Comparison of ENCODE assay signal across 1 cellular context in the genomic region with DNA sequence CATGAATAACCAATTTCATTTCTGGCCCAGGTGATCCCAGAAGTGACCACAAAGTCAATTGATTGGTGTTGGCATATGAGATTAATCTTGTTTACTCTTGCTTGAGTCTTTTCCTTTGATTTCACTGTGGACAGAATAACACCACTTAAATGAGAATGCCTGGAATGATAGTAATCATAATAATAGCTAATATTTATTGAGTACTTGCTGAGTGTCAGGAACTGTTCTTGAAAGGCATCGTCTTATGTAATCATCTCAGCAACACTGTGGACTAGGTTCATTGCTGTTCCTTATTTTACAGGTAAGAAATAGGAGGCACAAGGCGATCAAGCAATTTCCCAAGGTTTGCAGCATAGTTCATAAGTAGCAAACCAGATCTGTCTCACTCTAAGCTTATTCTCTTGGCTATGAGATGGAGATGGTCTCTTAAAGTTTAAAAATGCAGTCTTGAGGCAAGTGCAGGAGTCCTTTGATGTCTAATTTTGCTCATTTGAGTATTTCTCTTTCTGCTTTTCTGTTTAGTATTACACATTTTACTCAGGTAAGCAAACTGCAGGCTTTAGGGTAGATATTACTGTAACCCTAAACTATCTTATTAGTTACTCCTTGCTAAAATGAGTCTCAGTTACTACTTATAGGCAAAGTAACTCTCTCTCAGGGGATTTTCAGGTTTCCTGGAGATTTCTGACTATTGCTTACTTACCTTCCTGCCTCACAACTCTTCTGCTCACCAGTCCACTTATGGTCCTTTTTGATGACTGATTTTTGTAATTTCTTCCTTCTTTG.
TF ChIP-seq lines count a peak whose summit lies in the region.

No MANE protein-coding gene starts in this region.

TF ChIP-seq in HepG2, 621 proteins besides CTCF, POLR2A, EP300 and RAD21 (continued from another document and continues in another):
- TF ChIP-seq, protein P1, sequence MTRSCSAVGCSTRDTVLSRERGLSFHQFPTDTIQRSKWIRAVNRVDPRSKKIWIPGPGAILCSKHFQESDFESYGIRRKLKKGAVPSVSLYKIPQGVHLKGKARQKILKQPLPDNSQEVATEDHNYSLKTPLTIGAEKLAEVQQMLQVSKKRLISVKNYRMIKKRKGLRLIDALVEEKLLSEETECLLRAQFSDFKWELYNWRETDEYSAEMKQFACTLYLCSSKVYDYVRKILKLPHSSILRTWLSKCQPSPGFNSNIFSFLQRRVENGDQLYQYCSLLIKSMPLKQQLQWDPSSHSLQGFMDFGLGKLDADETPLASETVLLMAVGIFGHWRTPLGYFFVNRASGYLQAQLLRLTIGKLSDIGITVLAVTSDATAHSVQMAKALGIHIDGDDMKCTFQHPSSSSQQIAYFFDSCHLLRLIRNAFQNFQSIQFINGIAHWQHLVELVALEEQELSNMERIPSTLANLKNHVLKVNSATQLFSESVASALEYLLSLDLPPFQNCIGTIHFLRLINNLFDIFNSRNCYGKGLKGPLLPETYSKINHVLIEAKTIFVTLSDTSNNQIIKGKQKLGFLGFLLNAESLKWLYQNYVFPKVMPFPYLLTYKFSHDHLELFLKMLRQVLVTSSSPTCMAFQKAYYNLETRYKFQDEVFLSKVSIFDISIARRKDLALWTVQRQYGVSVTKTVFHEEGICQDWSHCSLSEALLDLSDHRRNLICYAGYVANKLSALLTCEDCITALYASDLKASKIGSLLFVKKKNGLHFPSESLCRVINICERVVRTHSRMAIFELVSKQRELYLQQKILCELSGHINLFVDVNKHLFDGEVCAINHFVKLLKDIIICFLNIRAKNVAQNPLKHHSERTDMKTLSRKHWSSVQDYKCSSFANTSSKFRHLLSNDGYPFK (CRISPR knock-in tag; IDR thresholded peaks at IDR 0.05; ENCODE audit: borderline replicate concordance), result no peak
- TF ChIP-seq ZNF703 (CRISPR knock-in tag; IDR thresholded peaks at IDR 0.05; ENCODE audit: borderline replicate concordance) (no peak), HCFC1 (IDR thresholded peaks at IDR 0.05; ENCODE audit: low read depth, low read length) (no peak), ZNF788 (CRISPR knock-in tag; IDR thresholded peaks at IDR 0.05; ENCODE audit: borderline replicate concordance) (no peak), RXRA (CRISPR knock-in tag; IDR thresholded peaks at IDR 0.05) (no peak), SMAD3 (CRISPR knock-in tag; IDR thresholded peaks at IDR 0.05) (peak; percentile 71; the same call in 1 of the 2 replicates), FOXK2 (IDR thresholded peaks at IDR 0.05) (peak; percentile 56; the same call in 1 of the 2 replicates), ARNT (IDR thresholded peaks at IDR 0.05) (no peak), U2AF2 (IDR thresholded peaks at IDR 0.05; ENCODE audit: low read depth, low read length) (no peak), ZMAT3 (CRISPR knock-in tag; conservative IDR thresholded peaks at IDR 0.05) (no peak), NR2F1 (CRISPR knock-in tag; IDR thresholded peaks at IDR 0.05) (peak in 1 of 2 experiments; percentile 86; a peak in 2 of 4 replicates), ZNF790 (CRISPR knock-in tag; IDR thresholded peaks at IDR 0.05; ENCODE audit: borderline replicate concordance) (no peak), SATB2 (CRISPR knock-in tag; IDR thresholded peaks at IDR 0.05) (peak; percentile 99), FOSL2 (CRISPR knock-in tag; IDR thresholded peaks at IDR 0.05) (peak; percentile 63; the same call in 1 of the 2 replicates), HNRNPK (IDR thresholded peaks at IDR 0.05; ENCODE audit: low read depth, low read length, poor library complexity, severe bottlenecking) (no peak), SOX13 (IDR thresholded peaks at IDR 0.05) (peak; percentile 73; the same call in 1 of the 2 replicates), SOX13 (CRISPR knock-in tag; conservative IDR thresholded peaks at IDR 0.05 in 1 of 2, IDR thresholded peaks at IDR 0.05 in 1 of 2) (peak in 1 of 2 experiments; percentile 96; a peak in 2 of 4 replicates), ZFP36 (IDR thresholded peaks at IDR 0.05; ENCODE audit: borderline replicate concordance, low read depth, low read length, partially characterized antibody) (peak; percentile 57), ZFX (CRISPR knock-in tag; IDR thresholded peaks at IDR 0.05; ENCODE audit: low read depth) (no peak), KDM2A (CRISPR knock-in tag; IDR thresholded peaks at IDR 0.05; ENCODE audit: borderline replicate concordance, low read depth) (no peak), HHEX (CRISPR knock-in tag; IDR thresholded peaks at IDR 0.05) (peak; percentile 95), NBN (conservative IDR thresholded peaks at IDR 0.05) (no peak), ZNF350 (CRISPR knock-in tag; IDR thresholded peaks at IDR 0.05; ENCODE audit: borderline replicate concordance, low read depth) (no peak), GLI4 (CRISPR knock-in tag; IDR thresholded peaks at IDR 0.05; ENCODE audit: borderline replicate concordance) (no peak), NAIF1 (CRISPR knock-in tag; IDR thresholded peaks at IDR 0.05; ENCODE audit: borderline replicate concordance) (peak; percentile 31; the same call in 1 of the 2 replicates), ZNF572 (CRISPR knock-in tag; IDR thresholded peaks at IDR 0.05) (no peak), KLF9 (CRISPR knock-in tag; IDR thresholded peaks at IDR 0.05; ENCODE audit: low read depth) (no peak; the same call in 1 of the 2 replicates), NCOA2 (CRISPR knock-in tag; IDR thresholded peaks at IDR 0.05) (peak; percentile 97), JUNB (CRISPR knock-in tag; IDR thresholded peaks at IDR 0.05; ENCODE audit: borderline replicate concordance) (no peak; the same call in 1 of the 2 replicates), ZNF282 (IDR thresholded peaks at IDR 0.05; ENCODE audit: partially characterized antibody) (no peak), HNF4G (IDR thresholded peaks at IDR 0.05; ENCODE audit: borderline replicate concordance, low read depth, low read length) (no peak), HNF4G (CRISPR knock-in tag; IDR thresholded peaks at IDR 0.05; ENCODE audit: borderline replicate concordance, low read depth) (no peak), HMG20A (CRISPR knock-in tag; IDR thresholded peaks at IDR 0.05; ENCODE audit: borderline replicate concordance) (peak; percentile 99), PPARG (CRISPR knock-in tag; conservative IDR thresholded peaks at IDR 0.05) (peak; percentile 92)
- TF ChIP-seq, protein P2, sequence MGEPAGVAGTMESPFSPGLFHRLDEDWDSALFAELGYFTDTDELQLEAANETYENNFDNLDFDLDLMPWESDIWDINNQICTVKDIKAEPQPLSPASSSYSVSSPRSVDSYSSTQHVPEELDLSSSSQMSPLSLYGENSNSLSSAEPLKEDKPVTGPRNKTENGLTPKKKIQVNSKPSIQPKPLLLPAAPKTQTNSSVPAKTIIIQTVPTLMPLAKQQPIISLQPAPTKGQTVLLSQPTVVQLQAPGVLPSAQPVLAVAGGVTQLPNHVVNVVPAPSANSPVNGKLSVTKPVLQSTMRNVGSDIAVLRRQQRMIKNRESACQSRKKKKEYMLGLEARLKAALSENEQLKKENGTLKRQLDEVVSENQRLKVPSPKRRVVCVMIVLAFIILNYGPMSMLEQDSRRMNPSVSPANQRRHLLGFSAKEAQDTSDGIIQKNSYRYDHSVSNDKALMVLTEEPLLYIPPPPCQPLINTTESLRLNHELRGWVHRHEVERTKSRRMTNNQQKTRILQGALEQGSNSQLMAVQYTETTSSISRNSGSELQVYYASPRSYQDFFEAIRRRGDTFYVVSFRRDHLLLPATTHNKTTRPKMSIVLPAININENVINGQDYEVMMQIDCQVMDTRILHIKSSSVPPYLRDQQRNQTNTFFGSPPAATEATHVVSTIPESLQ (CRISPR knock-in tag; conservative IDR thresholded peaks at IDR 0.05), result no peak
- TF ChIP-seq, protein P3, sequence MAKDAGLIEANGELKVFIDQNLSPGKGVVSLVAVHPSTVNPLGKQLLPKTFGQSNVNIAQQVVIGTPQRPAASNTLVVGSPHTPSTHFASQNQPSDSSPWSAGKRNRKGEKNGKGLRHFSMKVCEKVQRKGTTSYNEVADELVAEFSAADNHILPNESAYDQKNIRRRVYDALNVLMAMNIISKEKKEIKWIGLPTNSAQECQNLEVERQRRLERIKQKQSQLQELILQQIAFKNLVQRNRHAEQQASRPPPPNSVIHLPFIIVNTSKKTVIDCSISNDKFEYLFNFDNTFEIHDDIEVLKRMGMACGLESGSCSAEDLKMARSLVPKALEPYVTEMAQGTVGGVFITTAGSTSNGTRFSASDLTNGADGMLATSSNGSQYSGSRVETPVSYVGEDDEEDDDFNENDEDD (CRISPR knock-in tag; IDR thresholded peaks at IDR 0.05; ENCODE audit: borderline replicate concordance), result no peak
- TF ChIP-seq, protein P4, sequence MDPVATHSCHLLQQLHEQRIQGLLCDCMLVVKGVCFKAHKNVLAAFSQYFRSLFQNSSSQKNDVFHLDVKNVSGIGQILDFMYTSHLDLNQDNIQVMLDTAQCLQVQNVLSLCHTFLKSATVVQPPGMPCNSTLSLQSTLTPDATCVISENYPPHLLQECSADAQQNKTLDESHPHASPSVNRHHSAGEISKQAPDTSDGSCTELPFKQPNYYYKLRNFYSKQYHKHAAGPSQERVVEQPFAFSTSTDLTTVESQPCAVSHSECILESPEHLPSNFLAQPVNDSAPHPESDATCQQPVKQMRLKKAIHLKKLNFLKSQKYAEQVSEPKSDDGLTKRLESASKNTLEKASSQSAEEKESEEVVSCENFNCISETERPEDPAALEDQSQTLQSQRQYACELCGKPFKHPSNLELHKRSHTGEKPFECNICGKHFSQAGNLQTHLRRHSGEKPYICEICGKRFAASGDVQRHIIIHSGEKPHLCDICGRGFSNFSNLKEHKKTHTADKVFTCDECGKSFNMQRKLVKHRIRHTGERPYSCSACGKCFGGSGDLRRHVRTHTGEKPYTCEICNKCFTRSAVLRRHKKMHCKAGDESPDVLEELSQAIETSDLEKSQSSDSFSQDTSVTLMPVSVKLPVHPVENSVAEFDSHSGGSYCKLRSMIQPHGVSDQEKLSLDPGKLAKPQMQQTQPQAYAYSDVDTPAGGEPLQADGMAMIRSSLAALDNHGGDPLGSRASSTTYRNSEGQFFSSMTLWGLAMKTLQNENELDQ (CRISPR knock-in tag; IDR thresholded peaks at IDR 0.05; ENCODE audit: borderline replicate concordance), result no peak
- TF ChIP-seq, protein P5, sequence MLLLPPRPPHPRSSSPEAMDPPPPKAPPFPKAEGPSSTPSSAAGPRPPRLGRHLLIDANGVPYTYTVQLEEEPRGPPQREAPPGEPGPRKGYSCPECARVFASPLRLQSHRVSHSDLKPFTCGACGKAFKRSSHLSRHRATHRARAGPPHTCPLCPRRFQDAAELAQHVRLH (CRISPR knock-in tag; IDR thresholded peaks at IDR 0.05; ENCODE audit: borderline replicate concordance, low read depth), result no peak
- TF ChIP-seq, protein P6, sequence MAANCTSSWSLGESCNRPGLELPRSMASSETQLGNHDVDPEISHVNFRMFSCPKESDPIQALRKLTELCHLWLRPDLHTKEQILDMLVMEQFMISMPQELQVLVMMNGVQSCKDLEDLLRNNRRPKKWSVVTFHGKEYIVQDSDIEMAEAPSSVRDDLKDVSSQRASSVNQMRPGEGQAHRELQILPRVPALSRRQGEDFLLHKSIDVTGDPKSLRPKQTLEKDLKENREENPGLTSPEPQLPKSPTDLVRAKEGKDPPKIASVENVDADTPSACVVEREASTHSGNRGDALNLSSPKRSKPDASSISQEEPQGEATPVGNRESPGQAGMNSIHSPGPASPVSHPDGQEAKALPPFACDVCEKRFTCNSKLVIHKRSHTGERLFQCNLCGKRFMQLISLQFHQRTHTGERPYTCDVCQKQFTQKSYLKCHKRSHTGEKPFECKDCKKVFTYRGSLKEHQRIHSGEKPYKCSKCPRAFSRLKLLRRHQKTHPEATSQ (CRISPR knock-in tag; IDR thresholded peaks at IDR 0.05; ENCODE audit: borderline replicate concordance), result no peak
- TF ChIP-seq, protein P7, sequence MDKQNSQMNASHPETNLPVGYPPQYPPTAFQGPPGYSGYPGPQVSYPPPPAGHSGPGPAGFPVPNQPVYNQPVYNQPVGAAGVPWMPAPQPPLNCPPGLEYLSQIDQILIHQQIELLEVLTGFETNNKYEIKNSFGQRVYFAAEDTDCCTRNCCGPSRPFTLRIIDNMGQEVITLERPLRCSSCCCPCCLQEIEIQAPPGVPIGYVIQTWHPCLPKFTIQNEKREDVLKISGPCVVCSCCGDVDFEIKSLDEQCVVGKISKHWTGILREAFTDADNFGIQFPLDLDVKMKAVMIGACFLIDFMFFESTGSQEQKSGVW (CRISPR knock-in tag; IDR thresholded peaks at IDR 0.05; ENCODE audit: borderline replicate concordance), result no peak
- TF ChIP-seq, protein P8, sequence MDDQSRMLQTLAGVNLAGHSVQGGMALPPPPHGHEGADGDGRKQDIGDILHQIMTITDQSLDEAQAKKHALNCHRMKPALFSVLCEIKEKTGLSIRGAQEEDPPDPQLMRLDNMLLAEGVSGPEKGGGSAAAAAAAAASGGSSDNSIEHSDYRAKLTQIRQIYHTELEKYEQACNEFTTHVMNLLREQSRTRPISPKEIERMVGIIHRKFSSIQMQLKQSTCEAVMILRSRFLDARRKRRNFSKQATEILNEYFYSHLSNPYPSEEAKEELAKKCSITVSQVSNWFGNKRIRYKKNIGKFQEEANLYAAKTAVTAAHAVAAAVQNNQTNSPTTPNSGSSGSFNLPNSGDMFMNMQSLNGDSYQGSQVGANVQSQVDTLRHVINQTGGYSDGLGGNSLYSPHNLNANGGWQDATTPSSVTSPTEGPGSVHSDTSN (CRISPR knock-in tag; IDR thresholded peaks at IDR 0.05; ENCODE audit: borderline replicate concordance), result no peak
- TF ChIP-seq, protein P9, sequence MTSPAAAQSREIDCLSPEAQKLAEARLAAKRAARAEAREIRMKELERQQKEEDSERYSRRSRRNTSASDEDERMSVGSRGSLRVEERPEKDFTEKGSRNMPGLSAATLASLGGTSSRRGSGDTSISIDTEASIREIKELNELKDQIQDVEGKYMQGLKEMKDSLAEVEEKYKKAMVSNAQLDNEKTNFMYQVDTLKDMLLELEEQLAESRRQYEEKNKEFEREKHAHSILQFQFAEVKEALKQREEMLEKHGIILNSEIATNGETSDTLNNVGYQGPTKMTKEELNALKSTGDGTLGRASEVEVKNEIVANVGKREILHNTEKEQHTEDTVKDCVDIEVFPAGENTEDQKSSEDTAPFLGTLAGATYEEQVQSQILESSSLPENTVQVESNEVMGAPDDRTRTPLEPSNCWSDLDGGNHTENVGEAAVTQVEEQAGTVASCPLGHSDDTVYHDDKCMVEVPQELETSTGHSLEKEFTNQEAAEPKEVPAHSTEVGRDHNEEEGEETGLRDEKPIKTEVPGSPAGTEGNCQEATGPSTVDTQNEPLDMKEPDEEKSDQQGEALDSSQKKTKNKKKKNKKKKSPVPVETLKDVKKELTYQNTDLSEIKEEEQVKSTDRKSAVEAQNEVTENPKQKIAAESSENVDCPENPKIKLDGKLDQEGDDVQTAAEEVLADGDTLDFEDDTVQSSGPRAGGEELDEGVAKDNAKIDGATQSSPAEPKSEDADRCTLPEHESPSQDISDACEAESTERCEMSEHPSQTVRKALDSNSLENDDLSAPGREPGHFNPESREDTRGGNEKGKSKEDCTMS (CRISPR knock-in tag; conservative IDR thresholded peaks at IDR 0.05), result no peak
- TF ChIP-seq, protein P10, sequence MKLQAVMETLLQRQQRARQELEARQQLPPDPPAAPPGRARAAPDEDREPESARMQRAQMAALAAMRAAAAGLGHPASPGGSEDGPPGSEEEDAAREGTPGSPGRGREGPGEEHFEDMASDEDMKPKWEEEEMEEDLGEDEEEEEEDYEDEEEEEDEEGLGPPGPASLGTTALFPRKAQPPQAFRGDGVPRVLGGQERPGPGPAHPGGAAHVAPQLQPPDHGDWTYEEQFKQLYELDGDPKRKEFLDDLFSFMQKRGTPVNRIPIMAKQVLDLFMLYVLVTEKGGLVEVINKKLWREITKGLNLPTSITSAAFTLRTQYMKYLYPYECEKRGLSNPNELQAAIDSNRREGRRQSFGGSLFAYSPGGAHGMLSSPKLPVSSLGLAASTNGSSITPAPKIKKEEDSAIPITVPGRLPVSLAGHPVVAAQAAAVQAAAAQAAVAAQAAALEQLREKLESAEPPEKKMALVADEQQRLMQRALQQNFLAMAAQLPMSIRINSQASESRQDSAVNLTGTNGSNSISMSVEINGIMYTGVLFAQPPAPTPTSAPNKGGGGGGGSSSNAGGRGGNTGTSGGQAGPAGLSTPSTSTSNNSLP (IDR thresholded peaks at IDR 0.05; ENCODE audit: low read depth, low read length), result peak; percentile 98
